Comparison of ENCODE assay signal across 15 cellular contexts in the genomic region with DNA sequence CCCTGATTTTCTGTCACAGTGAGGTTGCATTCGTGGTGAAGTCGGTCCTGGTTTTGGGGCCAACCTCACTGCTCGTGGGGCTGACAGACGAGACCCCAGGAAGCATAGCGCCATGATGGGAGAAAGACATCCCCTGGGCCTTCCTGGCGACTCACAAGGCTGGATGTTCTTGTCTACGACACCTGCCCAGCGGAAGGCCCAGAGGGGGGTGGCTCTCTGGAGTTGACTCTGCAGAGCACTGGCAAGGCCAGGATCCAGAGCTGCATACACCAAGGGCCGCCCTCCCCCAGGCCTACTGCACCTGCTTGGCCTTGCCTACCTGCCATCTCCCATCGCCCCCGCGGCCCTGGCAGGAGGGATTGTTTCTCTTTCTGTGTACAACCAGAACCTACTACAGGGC.
DNase-seq lines count a peak whose midpoint lies in the region; ATAC-seq, FAIRE-seq and TF ChIP-seq lines count a peak whose summit lies in the region.
"Had no signal": no experiment of that assay in that cellular context is flagged by ENCODE, and none has a peak within 500 bp of the region (broad histone marks: within the 10 kb centered on the region; RNA-seq: fewer than 3 reads in every experiment).

No MANE protein-coding gene starts in this region.

- peak; percentile 47 for DNase-seq in activated effector memory CD4-positive, alpha-beta T cell treated with anti-CD3 and anti-CD28 coated beads, Interleukin-2, amount 50 U/mL, for 16 hours
- no peak for DNase-seq in activated effector memory CD4-positive, alpha-beta T cell treated with Interleukin-2 at 50 U/mL for 16 hours
- DNase-seq in NCI-H510A (lab: John Stamatoyannopoulos, UW) (peak; percentile 20), mesenteric fat pad (ENCODE audit: low spot score) (peak; percentile 65), OCI-M2 (lab: John Stamatoyannopoulos, UW; ENCODE audit: unreplicated experiment) (no peak), GM12891 (ENCODE audit: insufficient read length, low spot score) (no peak)
- DNase-seq: CD8-positive, alpha-beta T cell; NCI-H2029; NCI-H524; NCI-H82; PC-9 had no signal

- no peak for TF ChIP-seq POLR2A in GM12891 (IDR thresholded peaks at IDR 0.05; ENCODE audit: low read depth, low read length)

- FAIRE-seq in GM12891 (lab: Jason Lieb, UNC): no peak
- FAIRE-seq: A549, D721Med, K562 had no signal

- ATAC-seq in HG02973 (IDR thresholded peaks at IDR 0.05; ENCODE audit: unreplicated experiment): no peak
- ATAC-seq: A549; CD8-positive, alpha-beta T cell had no signal

TF ChIP-seq in GM12891, 5 proteins besides CTCF, POLR2A, EP300 and RAD21:
- TF ChIP-seq POLR2AphosphoS5 (IDR thresholded peaks at IDR 0.05; ENCODE audit: low read depth, low read length): no peak
- no peak for TF ChIP-seq PAX5 (IDR thresholded peaks at IDR 0.05; ENCODE audit: insufficient read depth, low read length, severe bottlenecking)
- no peak for TF ChIP-seq SPI1 (IDR thresholded peaks at IDR 0.05; ENCODE audit: low read depth, low read length)

Comparison
In these comparisons a context has a peak if more than half of its experiments do, and no peak if none do; other contexts are left out.
1. DNase-seq: peak in activated effector memory CD4-positive, alpha-beta T cell treated with anti-CD3 and anti-CD28 coated beads, Interleukin-2, amount 50 U/mL, for 16 hours (single experiment), NCI-H510A (single experiment) and mesenteric fat pad (single experiment); none in activated effector memory CD4-positive, alpha-beta T cell treated with Interleukin-2 at 50 U/mL for 16 hours (single experiment), OCI-M2 (single experiment) and GM12891 (single experiment).